Comparison of ENCODE assay signal across 22 cellular contexts in genomic region chr18:12890964-12891363, GRCh38. TPM values are rescaled to one million over a fixed set of nuclear protein-coding genes. Genes with fewer than 3 reads are reported as not detected.
DNase-seq lines count a peak whose midpoint lies in the region; ATAC-seq and TF ChIP-seq lines count a peak whose summit lies in the region.
"Had no signal": no experiment of that assay in that cellular context is flagged by ENCODE, and none has a peak within 500 bp of the region (broad histone marks: within the 10 kb centered on the region; RNA-seq: fewer than 3 reads in every experiment).

No MANE protein-coding gene starts in this region.

- H3K36me3 ChIP-seq in HEK293 (ENCODE audit: control insufficient read depth in 2 of 2, insufficient read depth in 1 of 2, low read length in 2 of 2) = no peaks in the 10 kb centered on the region
- H3K36me3 ChIP-seq in KMS-11 (ENCODE audit: insufficient read depth) = no peaks in the 10 kb centered on the region
- H3K36me3 ChIP-seq in trophoblast cell (ENCODE audit: control insufficient read depth in 1 of 2, insufficient read depth in 2 of 2, low read length in 2 of 2) = no peaks in the 10 kb centered on the region
- no peaks in the 10 kb centered on the region for H3K36me3 ChIP-seq in adrenal gland (replicated peaks in 1 of 2)

- TF ChIP-seq POLR2A in adrenal gland (IDR thresholded peaks at IDR 0.05) = no peak

- H4K91ac ChIP-seq in trophoblast cell (ENCODE audit: low read depth, low read length) = no peak overlapping the region

- H2BK12ac ChIP-seq in trophoblast cell (ENCODE audit: low read length) = no peak overlapping the region

- H3K79me2 ChIP-seq in KMS-11 (ENCODE audit: insufficient read depth, low read depth) = no peaks in the 10 kb centered on the region
- H3K79me2 ChIP-seq in trophoblast cell (ENCODE audit: control insufficient read depth, insufficient read depth, low read length, poor library complexity) = no peaks in the 10 kb centered on the region

- no peaks in the 10 kb centered on the region for H3K4me1 ChIP-seq in HEK293 (ENCODE audit: control insufficient read depth, insufficient read depth, low read length)
- peaks cover 35% of the 10 kb centered on the region for H3K4me1 ChIP-seq in KMS-11 (ENCODE audit: low read depth, poor library complexity, severe bottlenecking)
- H3K4me1 ChIP-seq in trophoblast cell (ENCODE audit: control insufficient read depth in 1 of 2, insufficient read depth in 2 of 2, low read length in 2 of 2) = no peaks in the 10 kb centered on the region
- peaks cover 0 to 5% of the 10 kb centered on the region in 2 donors for H3K4me1 ChIP-seq in adrenal gland (replicated peaks in 1 of 2)
- H3K4me1 ChIP-seq: Caco-2 had no signal

- no peaks in the 10 kb centered on the region for H3K79me1 ChIP-seq in trophoblast cell (ENCODE audit: low read length)

- no peak overlapping the region for H4K8ac ChIP-seq in trophoblast cell (ENCODE audit: low read depth, low read length)

- H3K27ac ChIP-seq in HEK293 (ENCODE audit: extremely low read depth, low read depth, low read length) = no peak overlapping the region
- H3K27ac ChIP-seq in KMS-11 = peak overlapping the region; percentile 12; the same call in 1 of the 2 replicates
- H3K27ac ChIP-seq in RWPE1 = peak overlapping the region; percentile 71
- no peak overlapping the region for H3K27ac ChIP-seq in trophoblast cell (ENCODE audit: low read depth, low read length)
- no peak overlapping the region for H3K27ac ChIP-seq in adrenal gland
- H3K27ac ChIP-seq: GM23248 had no signal

- POLR2A ChIA-PET in HEK293 (lab: Yijun Ruan, JAX) = interaction anchor here (0.7 to 1.1 kb wide), 3 partner anchors 27 to 631 kb away, joined by 3 read pairs; no protein-coding TSS in a partner anchor
- POLR2A ChIA-PET in RWPE1 (lab: Yijun Ruan, JAX; ENCODE audit: low non-redundant PET) = no interaction called here

- ATAC-seq in SK-N-SH treated with all-trans-retinoic acid at 6 μM for 48 hours = no peak

- no CpG with 5 or more reads among the region's 3 CpGs for WGBS in trophoblast cell (ENCODE audit: extremely low coverage, insufficient coverage, insufficient read length)
- 92 to 98% (median 96%) methylated on average over 3 of the region's 3 CpGs for WGBS in adrenal gland, 4 donors

- H3K4me3 ChIP-seq in HEK293 (ENCODE audit: low read depth, low read length) (no peak overlapping the region), KMS-11 (IDR thresholded peaks at IDR 0.05; ENCODE audit: insufficient read depth, low read depth, low read length) (no peak overlapping the region), trophoblast cell (ENCODE audit: low read depth, low read length) (no peak overlapping the region), adrenal gland (no peak overlapping the region)
- H3K4me3 ChIP-seq: GM23248 had no signal

- H2BK120ac ChIP-seq in trophoblast cell (ENCODE audit: insufficient read depth, low read length, poor library complexity) = no peak overlapping the region

- no peak overlapping the region for H4K12ac ChIP-seq in trophoblast cell (ENCODE audit: low read depth, low read length)

- CTCF ChIA-PET in HEK293 (lab: Yijun Ruan, JAX) (interaction anchor here (0.7 to 6.1 kb wide), 16 partner anchors 8 to 269 kb away, joined by 3 to 46 read pairs (median 4); no protein-coding TSS in a partner anchor), RWPE1 (lab: Yijun Ruan, JAX) (interaction anchor here (0.7 to 1.2 kb wide), 2 partner anchors 44 to 147 kb away, joined by 3 read pairs; no protein-coding TSS in a partner anchor)

- H3K4me2 ChIP-seq in KMS-11 = peak overlapping the region; percentile 35; the same call in 1 of the 2 replicates
- no peak overlapping the region for H3K4me2 ChIP-seq in trophoblast cell (ENCODE audit: low read length)

- intact Hi-C loops in adrenal gland (cut with DNase I) = loop anchor here in 1 of 2 donors (10.0 kb wide), 1 partner anchor 146 kb away; no protein-coding TSS in a partner anchor

- no peak overlapping the region for H2AFZ ChIP-seq in KMS-11 (ENCODE audit: low read depth)
- H2AFZ ChIP-seq in trophoblast cell (ENCODE audit: insufficient read depth, low read length, poor library complexity) = no peak overlapping the region
- H2AFZ ChIP-seq: GM23248 had no signal

- H3K9me3 ChIP-seq in HEK293 (ENCODE audit: control insufficient read depth, insufficient read depth, low read depth, low read length) (no peaks in the 10 kb centered on the region), trophoblast cell (ENCODE audit: insufficient read depth, low read depth, low read length) (no peaks in the 10 kb centered on the region), adrenal gland (replicated peaks in 1 of 3) (no peaks in the 10 kb centered on the region)
- H3K9me3 ChIP-seq: Caco-2 had no signal

- no peak overlapping the region for H3K9ac ChIP-seq in KMS-11
- H3K9ac ChIP-seq in trophoblast cell (ENCODE audit: low read length) = peak overlapping the region; percentile 59
- H3K9ac ChIP-seq: GM23248 had no signal

- no peak overlapping the region for H3K4ac ChIP-seq in trophoblast cell (ENCODE audit: low read depth, low read length)

- no peak overlapping the region for H3K18ac ChIP-seq in trophoblast cell (ENCODE audit: low read length)

- no peaks in the 10 kb centered on the region for H4K20me1 ChIP-seq in KMS-11 (ENCODE audit: insufficient read depth)

- DNase-seq in RWPE1 (ENCODE audit: low spot score) (no peak), trophoblast cell (no peak), adrenal gland (no peak)
- no peak for DNase-seq in effector CD4-positive, alpha-beta T cell
- DNase-seq: C1 segment of cervical spinal cord; CD4-positive, alpha-beta memory T cell; DND-41; H7; NCI-H1048; NCI-H1417; NCI-H187; NCI-H2081 treated with DMSO at 0.1 percent for 48 hours; NCI-H2171; NCI-H226; NCI-H510A; NCI-H748 treated with DMSO at 0.1 percent for 48 hours; SHP77 treated with DMSO at 0.1 percent for 48 hours had no signal

- H3K14ac ChIP-seq in trophoblast cell (ENCODE audit: low read length) = no peak overlapping the region

- no peak overlapping the region for H2BK5ac ChIP-seq in trophoblast cell (ENCODE audit: low read depth, low read length, poor library complexity)

- H3K27me3 ChIP-seq in KMS-11 (ENCODE audit: insufficient read depth, low read depth) (no peaks in the 10 kb centered on the region), trophoblast cell (ENCODE audit: insufficient read depth, low read length) (no peaks in the 10 kb centered on the region), adrenal gland (no peaks in the 10 kb centered on the region)

- H2AK5ac ChIP-seq in trophoblast cell (ENCODE audit: low read length) = no peak overlapping the region

- TF ChIP-seq CTCF in HEK293 (tag by site-specific recombination; IDR thresholded peaks at IDR 0.05) (no peak), KMS-11 (conservative IDR thresholded peaks at IDR 0.05; ENCODE audit: low read depth, low read length) (no peak; the same call in 1 of the 2 replicates), RWPE1 (conservative IDR thresholded peaks at IDR 0.05; ENCODE audit: low read depth) (no peak), adrenal gland (IDR thresholded peaks at IDR 0.05) (no peak)

- H3K23ac ChIP-seq in trophoblast cell (ENCODE audit: low read length) = no peak overlapping the region

TF ChIP-seq in HEK293, 187 proteins besides CTCF, POLR2A, EP300 and RAD21:
- TF ChIP-seq ZBTB10 (tag by site-specific recombination; IDR thresholded peaks at IDR 0.05) (no peak), ZNF548 (tag by site-specific recombination; IDR thresholded peaks at IDR 0.05) (peak; percentile 73; the same call in 1 of the 2 replicates)

TF ChIP-seq in SK-N-SH treated with all-trans-retinoic acid at 6 μM for 48 hours, 23 proteins besides CTCF, POLR2A, EP300 and RAD21:
- TF ChIP-seq ARNTL (CRISPR knock-in tag; IDR thresholded peaks at IDR 0.05; ENCODE audit: borderline replicate concordance, low read depth) = no peak
- TF ChIP-seq ZFP30 (CRISPR knock-in tag; IDR thresholded peaks at IDR 0.05) = no peak
- no peak for TF ChIP-seq TCF4 (CRISPR knock-in tag; IDR thresholded peaks at IDR 0.05; ENCODE audit: borderline replicate concordance)
- TF ChIP-seq TSHZ2 (CRISPR knock-in tag; IDR thresholded peaks at IDR 0.05) = no peak
- TF ChIP-seq ZNF565 (CRISPR knock-in tag; conservative IDR thresholded peaks at IDR 0.05; ENCODE audit: low read depth) = no peak
- no peak for TF ChIP-seq ZNF70 (CRISPR knock-in tag; IDR thresholded peaks at IDR 0.05)
- no peak for TF ChIP-seq ZC3H10 (CRISPR knock-in tag; IDR thresholded peaks at IDR 0.05)
- no peak for TF ChIP-seq SNAI2 (CRISPR knock-in tag; IDR thresholded peaks at IDR 0.05)
- no peak for TF ChIP-seq ZNF8 (CRISPR knock-in tag; IDR thresholded peaks at IDR 0.05)
TF ChIP-seq in SK-N-SH treated with all-trans-retinoic acid at 6 μM for 48 hours: peak in this region for 0.

RNA-seq across cellular contexts. Expression of gene PTPN2, which starts 6.9 kb away (rescaled TPM):
- polyA plus RNA-seq in trophoblast cell (2013) = 23.3 and 26.4 TPM in 2 replicates
- total RNA-seq in adrenal gland = 10 to 100 TPM; 13.1 to 38.6 (median 30.4) TPM
- polyA plus RNA-seq in adrenal gland = 10 to 100 TPM; 20.9 to 60.4 (median 36.4) TPM

RNA-seq across cellular contexts. Expression of gene SEH1L, which starts 56.8 kb away (rescaled TPM):
- 18.6 and 20.1 TPM in 2 replicates for polyA plus RNA-seq in trophoblast cell (2013)
- 10 to 100 TPM in 7 of 8 donors, 1 to 10 TPM in 1; 6.8 to 44.5 (median 26.6) TPM for total RNA-seq in adrenal gland
- 10 to 100 TPM; 13.4 to 34.9 (median 17.4) TPM for polyA plus RNA-seq in adrenal gland

Comparison
In these comparisons a context has a peak if more than half of its experiments do, and no peak if none do; other contexts are left out.
1. H3K27ac ChIP-seq: peak in KMS-11 (single experiment) and RWPE1 (single experiment); none in HEK293 (single experiment), trophoblast cell (single experiment) and adrenal gland (0 of 5).